1 cellular context compared by ENCODE assay signal in genomic region chr1:42214447-42214871, GRCh38.
TF ChIP-seq lines count a peak whose summit lies in the region.

No MANE protein-coding gene starts in this region.

TF ChIP-seq in HepG2, 621 proteins besides CTCF, POLR2A, EP300 and RAD21 (continued from another document and continues in another):
- no peak for TF ChIP-seq ZNF407 (CRISPR knock-in tag; IDR thresholded peaks at IDR 0.05; ENCODE audit: not compliant biosample characterization)
- no peak for TF ChIP-seq ATF3 (CRISPR knock-in tag; IDR thresholded peaks at IDR 0.05)
- TF ChIP-seq ZNF33A (CRISPR knock-in tag; IDR thresholded peaks at IDR 0.05; ENCODE audit: borderline replicate concordance), result no peak
- no peak for TF ChIP-seq HOXA7 (CRISPR knock-in tag; IDR thresholded peaks at IDR 0.05)
- TF ChIP-seq GTF2F1 (IDR thresholded peaks at IDR 0.05; ENCODE audit: low read length), result no peak
- TF ChIP-seq ZNF143 (CRISPR knock-in tag; IDR thresholded peaks at IDR 0.05), result no peak
- TF ChIP-seq PLSCR1 (CRISPR knock-in tag; IDR thresholded peaks at IDR 0.05; ENCODE audit: borderline replicate concordance), result no peak
- no peak for TF ChIP-seq KIAA2018 (CRISPR knock-in tag; IDR thresholded peaks at IDR 0.05; ENCODE audit: borderline replicate concordance)
- TF ChIP-seq ZNF770 (CRISPR knock-in tag; IDR thresholded peaks at IDR 0.05), result no peak
- no peak for TF ChIP-seq AKNA (CRISPR knock-in tag; IDR thresholded peaks at IDR 0.05; ENCODE audit: borderline replicate concordance)
- peak; percentile 97 for TF ChIP-seq FOXO1 (CRISPR knock-in tag; IDR thresholded peaks at IDR 0.05)
- TF ChIP-seq NFIB (CRISPR knock-in tag; IDR thresholded peaks at IDR 0.05; ENCODE audit: borderline replicate concordance), result no peak
- TF ChIP-seq IRF2 (CRISPR knock-in tag; IDR thresholded peaks at IDR 0.05), result peak; percentile 82; the same call in 1 of the 2 replicates
- TF ChIP-seq NR1H2 (CRISPR knock-in tag; IDR thresholded peaks at IDR 0.05; ENCODE audit: borderline replicate concordance, low read depth), result no peak
- TF ChIP-seq ZBTB3 (CRISPR knock-in tag; IDR thresholded peaks at IDR 0.05; ENCODE audit: borderline replicate concordance, low read depth), result no peak
- peak; percentile 73 for TF ChIP-seq PHF5A (CRISPR knock-in tag; IDR thresholded peaks at IDR 0.05; ENCODE audit: low read depth, unreplicated experiment)
- TF ChIP-seq GRHL1 (CRISPR knock-in tag; conservative IDR thresholded peaks at IDR 0.05), result no peak
- TF ChIP-seq TEAD2 (CRISPR knock-in tag; IDR thresholded peaks at IDR 0.05), result no peak
- no peak for TF ChIP-seq ZNF703 (CRISPR knock-in tag; IDR thresholded peaks at IDR 0.05; ENCODE audit: borderline replicate concordance)
- TF ChIP-seq ZNF546 (CRISPR knock-in tag; conservative IDR thresholded peaks at IDR 0.05), result no peak
- no peak for TF ChIP-seq FOXA1 (IDR thresholded peaks at IDR 0.05)
- TF ChIP-seq FOXA1 (CRISPR knock-in tag; IDR thresholded peaks at IDR 0.05), result peak; percentile 93
- TF ChIP-seq SNRNP70 (IDR thresholded peaks at IDR 0.05; ENCODE audit: low read depth, low read length), result no peak
- no peak for TF ChIP-seq ARHGAP35 (CRISPR knock-in tag; IDR thresholded peaks at IDR 0.05; ENCODE audit: borderline replicate concordance)
